In the genomic region with DNA sequence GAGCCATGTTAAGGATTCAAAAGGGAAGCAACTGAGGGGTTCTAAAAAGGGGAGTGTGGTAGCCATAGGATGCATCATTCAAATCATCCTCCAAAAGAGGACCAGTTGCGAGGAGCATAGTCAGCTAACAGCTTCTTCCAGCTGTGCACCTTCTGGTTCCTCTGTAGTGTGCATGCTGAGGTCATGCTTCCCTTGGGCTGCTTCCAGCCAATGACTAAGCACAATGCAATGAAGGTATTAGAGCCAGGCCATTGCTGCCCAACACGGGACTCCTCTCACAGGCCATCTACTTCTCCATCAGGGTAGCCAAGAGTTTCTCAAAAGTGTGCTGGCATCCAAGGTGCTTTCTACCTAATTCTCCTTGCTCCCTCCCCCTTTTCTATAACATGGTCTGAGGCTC, we compare ENCODE assay signal across 15 cellular contexts.
DNase-seq lines count a peak whose midpoint lies in the region; ATAC-seq, FAIRE-seq and TF ChIP-seq lines count a peak whose summit lies in the region.
"Had no signal": no experiment of that assay in that cellular context is flagged by ENCODE, and none has a peak within 500 bp of the region (broad histone marks: within the 10 kb centered on the region; RNA-seq: fewer than 3 reads in every experiment).

No MANE protein-coding gene starts in this region.

- no peaks in the 10 kb centered on the region for H3K4me1 ChIP-seq in SJCRH30
- H3K4me1 ChIP-seq: BE2C, pancreas, thyroid gland had no signal

- H3K4me3 ChIP-seq in SJCRH30: no peak overlapping the region
- H3K4me3 ChIP-seq: pancreas, thyroid gland had no signal

- H3K9me3 ChIP-seq in SJCRH30 (replicated peaks): no peaks in the 10 kb centered on the region
- H3K9me3 ChIP-seq: BE2C, pancreas, thyroid gland had no signal

- peak; percentile 99 for FAIRE-seq in H54 (lab: Jason Lieb, UNC)
- FAIRE-seq: endometrium, pancreas had no signal

- no peaks in the 10 kb centered on the region for H3K36me3 ChIP-seq in SJCRH30
- H3K36me3 ChIP-seq: BE2C, pancreas, thyroid gland had no signal

- TF ChIP-seq POLR2A in H54 (IDR thresholded peaks at IDR 0.05; ENCODE audit: low read depth, low read length): no peak

- no peaks in the 10 kb centered on the region; the same call in 1 of the 2 replicates for H3K27me3 ChIP-seq in SJCRH30
- H3K27me3 ChIP-seq: BE2C, pancreas, thyroid gland had no signal

- no peak for ATAC-seq in GM19395 (IDR thresholded peaks at IDR 0.05; ENCODE audit: unreplicated experiment)
- no peak for ATAC-seq in HG03460 (IDR thresholded peaks at IDR 0.05; ENCODE audit: unreplicated experiment)
- ATAC-seq: activated CD8-positive, alpha-beta T cell treated with anti-CD3 and anti-CD28 coated beads for 36 hours; activated naive CD8-positive, alpha-beta T cell treated with anti-CD3 and anti-CD28 coated beads, Interleukin-2, amount 50 U/mL, for 24 hours; left colon had no signal

- no peak overlapping the region for H3K27ac ChIP-seq in SJCRH30
- H3K27ac ChIP-seq: pancreas, thyroid gland had no signal

- DNase-seq in A172 (ENCODE audit: low spot score) (peak; percentile 82), H54 (ENCODE audit: insufficient read length, low spot score) (peak; percentile 43), SJCRH30 (peak; percentile 45 to 48), fibroblast of peridontal ligament (ENCODE audit: extremely low read depth) (peak; percentile 38), SIG-M5 treated with dmso at 0.1 percent for 504 hours (lab: John Stamatoyannopoulos, UW; ENCODE audit: unreplicated experiment) (no peak), UCSD-AML1 (lab: John Stamatoyannopoulos, UW; ENCODE audit: unreplicated experiment) (no peak)
- DNase-seq: activated CD8-positive, alpha-beta T cell treated with anti-CD3 and anti-CD28 coated beads for 36 hours; activated naive CD8-positive, alpha-beta T cell treated with anti-CD3 and anti-CD28 coated beads, Interleukin-2, amount 50 U/mL, for 24 hours; BE2C; left colon; thyroid gland had no signal

Comparison
In these comparisons a context has a peak if more than half of its experiments do, and no peak if none do; other contexts are left out.
1. DNase-seq: peak in A172 (single experiment), H54 (single experiment), SJCRH30 (2 of 2) and fibroblast of peridontal ligament (single experiment); none in SIG-M5 treated with dmso at 0.1 percent for 504 hours (single experiment) and UCSD-AML1 (single experiment).